Comparison of ENCODE assay signal across 24 cellular contexts in the genomic region with DNA sequence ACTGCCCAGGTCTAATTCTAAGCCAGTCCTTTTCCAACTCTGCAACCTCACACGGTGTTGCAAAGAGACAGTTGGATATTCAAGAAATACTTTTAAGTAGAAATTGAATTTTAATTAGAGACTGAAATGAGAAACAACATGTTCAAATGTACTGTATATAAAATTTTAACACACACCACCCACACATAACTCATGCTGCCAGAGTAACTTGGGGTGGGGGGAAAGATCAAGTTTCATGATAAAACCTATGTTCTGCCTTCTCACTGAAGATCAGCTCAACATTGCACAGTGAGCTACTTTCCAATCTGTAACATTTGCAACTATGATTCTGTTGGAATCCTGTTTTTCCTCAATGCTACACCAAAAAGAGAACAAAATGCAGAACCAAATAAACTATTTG.
DNase-seq lines count a peak whose midpoint lies in the region; ATAC-seq and TF ChIP-seq lines count a peak whose summit lies in the region.
"Had no signal": no experiment of that assay in that cellular context is flagged by ENCODE, and none has a peak within 500 bp of the region (broad histone marks: within the 10 kb centered on the region; RNA-seq: fewer than 3 reads in every experiment).

No MANE protein-coding gene starts in this region.

- peaks cover 11% of the 10 kb centered on the region for H3K4me1 ChIP-seq in HEK293 (ENCODE audit: control insufficient read depth, insufficient read depth, low read length)
- H3K4me1 ChIP-seq: BE2C, BLaER1 had no signal

- no peak for TF ChIP-seq POLR2A in erythroblast (IDR thresholded peaks at IDR 0.05; ENCODE audit: low read length)

- CTCF ChIA-PET in HEK293 (lab: Yijun Ruan, JAX): interaction anchor here (0.7 kb wide), 1 partner anchor 21 kb away, joined by 3 read pairs; no protein-coding TSS in a partner anchor
- CTCF ChIA-PET in HEK293T (lab: Yijun Ruan, JAX): no interaction called here

- POLR2A ChIA-PET in HEK293 (lab: Yijun Ruan, JAX): interaction anchor here (3.3 kb wide), 1 partner anchor 17 kb away, joined by 13 read pairs; the partner anchor contains the start of gene ARL15
- POLR2A ChIA-PET in HEK293T (lab: Yijun Ruan, JAX): interaction anchor here (1.8 kb wide), 1 partner anchor 18 kb away, joined by 7 read pairs; the partner anchor contains the start of gene ARL15

- H3K36me3 ChIP-seq in HEK293 (ENCODE audit: control insufficient read depth in 2 of 2, insufficient read depth in 1 of 2, low read length in 2 of 2): no peaks in the 10 kb centered on the region
- H3K36me3 ChIP-seq: BE2C had no signal

- ATAC-seq in HG02840 (IDR thresholded peaks at IDR 0.05; ENCODE audit: low FRiP score, unreplicated experiment): no peak
- no peak for ATAC-seq in stimulated activated naive CD8-positive, alpha-beta T cell treated with anti-CD3 and anti-CD28 coated beads, Interleukin-15, Interleukin-2, amounts not matched to agents 100 U/mL and 50 U/mL, for 24 hours
- ATAC-seq: GM12878 had no signal

- DNase-seq in HEK293T (ENCODE audit: extremely low spot score) (no peak), erythroblast (lab: John Stamatoyannopoulos, UW) (peak; percentile 20 to 27), superior temporal gyrus (ENCODE audit: extremely low spot score) (no peak), inferior parietal cortex (ENCODE audit: extremely low spot score) (no peak)
- no peak for DNase-seq in stimulated activated naive CD8-positive, alpha-beta T cell treated with anti-CD3 and anti-CD28 coated beads, Interleukin-15, Interleukin-2, amounts not matched to agents 100 U/mL and 50 U/mL, for 24 hours
- DNase-seq: 8988T; ACHN; BE2C; C1 segment of cervical spinal cord; CD4-positive, alpha-beta memory T cell; CD4-positive, CD25-positive, alpha-beta regulatory T cell; CD8-positive, alpha-beta memory T cell; COR-L47; DMS153; DMS53; DMS79; DND-41; EL; GDM1 had no signal

- TF ChIP-seq CTCF in HEK293 (tag by site-specific recombination; IDR thresholded peaks at IDR 0.05): no peak
- no peak for TF ChIP-seq CTCF in VCaP (conservative IDR thresholded peaks at IDR 0.05)

- no peak overlapping the region for H3K27ac ChIP-seq in HEK293 (ENCODE audit: extremely low read depth, low read depth, low read length)
- peak overlapping the region; percentile 91 for H3K27ac ChIP-seq in VCaP
- H3K27ac ChIP-seq: BLaER1 had no signal

- no peak overlapping the region for H3K4me3 ChIP-seq in HEK293 (ENCODE audit: low read depth, low read length)
- H3K4me3 ChIP-seq: BLaER1, GM12878 had no signal

- H3K9me3 ChIP-seq in HEK293 (ENCODE audit: control insufficient read depth, insufficient read depth, low read depth, low read length): no peaks in the 10 kb centered on the region
- H3K9me3 ChIP-seq: BE2C had no signal

TF ChIP-seq in HEK293, 187 proteins besides CTCF, POLR2A, EP300 and RAD21:
- TF ChIP-seq ZFHX2 (tag by site-specific recombination; conservative IDR thresholded peaks at IDR 0.05): peak; percentile 35; the same call in 1 of the 2 replicates
- TF ChIP-seq, protein P1, sequence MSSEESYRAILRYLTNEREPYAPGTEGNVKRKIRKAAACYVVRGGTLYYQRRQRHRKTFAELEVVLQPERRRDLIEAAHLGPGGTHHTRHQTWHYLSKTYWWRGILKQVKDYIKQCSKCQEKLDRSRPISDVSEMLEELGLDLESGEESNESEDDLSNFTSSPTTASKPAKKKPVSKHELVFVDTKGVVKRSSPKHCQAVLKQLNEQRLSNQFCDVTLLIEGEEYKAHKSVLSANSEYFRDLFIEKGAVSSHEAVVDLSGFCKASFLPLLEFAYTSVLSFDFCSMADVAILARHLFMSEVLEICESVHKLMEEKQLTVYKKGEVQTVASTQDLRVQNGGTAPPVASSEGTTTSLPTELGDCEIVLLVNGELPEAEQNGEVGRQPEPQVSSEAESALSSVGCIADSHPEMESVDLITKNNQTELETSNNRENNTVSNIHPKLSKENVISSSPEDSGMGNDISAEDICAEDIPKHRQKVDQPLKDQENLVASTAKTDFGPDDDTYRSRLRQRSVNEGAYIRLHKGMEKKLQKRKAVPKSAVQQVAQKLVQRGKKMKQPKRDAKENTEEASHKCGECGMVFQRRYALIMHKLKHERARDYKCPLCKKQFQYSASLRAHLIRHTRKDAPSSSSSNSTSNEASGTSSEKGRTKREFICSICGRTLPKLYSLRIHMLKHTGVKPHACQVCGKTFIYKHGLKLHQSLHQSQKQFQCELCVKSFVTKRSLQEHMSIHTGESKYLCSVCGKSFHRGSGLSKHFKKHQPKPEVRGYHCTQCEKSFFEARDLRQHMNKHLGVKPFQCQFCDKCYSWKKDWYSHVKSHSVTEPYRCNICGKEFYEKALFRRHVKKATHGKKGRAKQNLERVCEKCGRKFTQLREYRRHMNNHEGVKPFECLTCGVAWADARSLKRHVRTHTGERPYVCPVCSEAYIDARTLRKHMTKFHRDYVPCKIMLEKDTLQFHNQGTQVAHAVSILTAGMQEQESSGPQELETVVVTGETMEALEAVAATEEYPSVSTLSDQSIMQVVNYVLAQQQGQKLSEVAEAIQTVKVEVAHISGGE (tag by site-specific recombination; conservative IDR thresholded peaks at IDR 0.05; ENCODE audit: low read depth): no peak
- no peak for TF ChIP-seq MEIS1 (CRISPR knock-in tag; IDR thresholded peaks at IDR 0.05; ENCODE audit: borderline replicate concordance)
- TF ChIP-seq KLF10 (tag by site-specific recombination; IDR thresholded peaks at IDR 0.05): no peak
- TF ChIP-seq ZNF398 (tag by site-specific recombination; IDR thresholded peaks at IDR 0.05): 0 out of 2 replicates have a peak, but pooled peaks have one; percentile 14

TF ChIP-seq in HEK293T, 16 proteins besides CTCF, POLR2A, EP300 and RAD21:
- TF ChIP-seq FOXM1 (IDR thresholded peaks at IDR 0.05; ENCODE audit: borderline replicate concordance): no peak
- TF ChIP-seq, protein P2, sequence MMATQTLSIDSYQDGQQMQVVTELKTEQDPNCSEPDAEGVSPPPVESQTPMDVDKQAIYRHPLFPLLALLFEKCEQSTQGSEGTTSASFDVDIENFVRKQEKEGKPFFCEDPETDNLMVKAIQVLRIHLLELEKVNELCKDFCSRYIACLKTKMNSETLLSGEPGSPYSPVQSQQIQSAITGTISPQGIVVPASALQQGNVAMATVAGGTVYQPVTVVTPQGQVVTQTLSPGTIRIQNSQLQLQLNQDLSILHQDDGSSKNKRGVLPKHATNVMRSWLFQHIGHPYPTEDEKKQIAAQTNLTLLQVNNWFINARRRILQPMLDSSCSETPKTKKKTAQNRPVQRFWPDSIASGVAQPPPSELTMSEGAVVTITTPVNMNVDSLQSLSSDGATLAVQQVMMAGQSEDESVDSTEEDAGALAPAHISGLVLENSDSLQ (IDR thresholded peaks at IDR 0.05): peak; percentile 78

Comparison
In these comparisons a context has a peak if more than half of its experiments do, and no peak if none do; other contexts are left out.
1. DNase-seq: peak in erythroblast (2 of 2); none in HEK293T (single experiment), superior temporal gyrus (single experiment), inferior parietal cortex (single experiment) and stimulated activated naive CD8-positive, alpha-beta T cell treated with anti-CD3 and anti-CD28 coated beads, Interleukin-15, Interleukin-2, amounts not matched to agents 100 U/mL and 50 U/mL, for 24 hours (single experiment).